Comparison of ENCODE assay signal across 2 cellular contexts in genomic region chr9:137312852-137313325, GRCh38.
TF ChIP-seq lines count a peak whose summit lies in the region.

No MANE protein-coding gene starts in this region.

TF ChIP-seq in K562, 482 proteins besides CTCF, POLR2A, EP300 and RAD21:
- TF ChIP-seq IRF1 (CRISPR knock-in tag; IDR thresholded peaks at IDR 0.05; ENCODE audit: borderline replicate concordance) (no peak), ZFX (CRISPR knock-in tag; IDR thresholded peaks at IDR 0.05) (0 out of 2 replicates have a peak, but pooled peaks have one; percentile 6)
TF ChIP-seq in K562: peak in this region for 1.

TF ChIP-seq in GM23338, 12 proteins besides CTCF, POLR2A, EP300 and RAD21:
- no peak for TF ChIP-seq EZH2phosphoT487 (IDR thresholded peaks at IDR 0.05; ENCODE audit: unreplicated experiment)
